ENCODE assay signal across 8 cellular contexts in genomic region chr3:185283374-185283935, GRCh38. TPM values are rescaled to one million over a fixed set of nuclear protein-coding genes. Genes with fewer than 3 reads are reported as not detected.
DNase-seq lines count a peak whose midpoint lies in the region; ATAC-seq, FAIRE-seq and TF ChIP-seq lines count a peak whose summit lies in the region.

No MANE protein-coding gene starts in this region.

- no peak overlapping the region for H3K18ac ChIP-seq in mesendoderm (ENCODE audit: low read length)

- H3K9me3 ChIP-seq in A673 (ENCODE audit: low read depth, low read length, poor library complexity, severe bottlenecking) (no peaks in the 10 kb centered on the region), K562 (replicated peaks; ENCODE audit: control insufficient read depth, insufficient read depth, low read depth, low read length) (no peaks in the 10 kb centered on the region)

- no peak for TF ChIP-seq POLR2A in K562 (conservative IDR thresholded peaks at IDR 0.05)
- no peak for TF ChIP-seq POLR2A in GM12891 (IDR thresholded peaks at IDR 0.05; ENCODE audit: low read depth, low read length)

- no peak overlapping the region for H4K5ac ChIP-seq in mesendoderm (ENCODE audit: low read length)

- H3K36me3 ChIP-seq in A673 (ENCODE audit: insufficient read depth, low read length, poor library complexity, severe bottlenecking) = no peaks in the 10 kb centered on the region
- no peaks in the 10 kb centered on the region for H3K36me3 ChIP-seq in K562 (ENCODE audit: control insufficient read depth, insufficient read depth, low read length)
- no peaks in the 10 kb centered on the region for H3K36me3 ChIP-seq in mesendoderm (ENCODE audit: control insufficient read depth, insufficient read depth, low read length)

- H3K9me1 ChIP-seq in K562 (ENCODE audit: control insufficient read depth, insufficient read depth, low read length) = no peaks in the 10 kb centered on the region

- intact Hi-C loops in A673 (cut with micrococcal nuclease; ENCODE audit: unreplicated experiment) (no loop called here), K562 (cut with micrococcal nuclease) (no loop called here)

- WGBS in K562 (ENCODE audit: insufficient coverage, low coverage, missing lambda C conversion rate) = 56% methylated on average over 7 of the region's 9 CpGs
- WGBS in mesendoderm (ENCODE audit: extremely low coverage, insufficient coverage, low lambda C conversion rate) = no CpG with 5 or more reads among the region's 9 CpGs

- ATAC-seq in HG03520 (IDR thresholded peaks at IDR 0.05; ENCODE audit: unreplicated experiment) = peak; percentile 7
- no peak for ATAC-seq in K562

- H3K23ac ChIP-seq in mesendoderm (ENCODE audit: low read length) = no peak overlapping the region

- H3K27ac ChIP-seq in A673 (ENCODE audit: low read depth, low read length, poor library complexity, severe bottlenecking) = peak overlapping the region; percentile 71
- no peak overlapping the region for H3K27ac ChIP-seq in K562 (ENCODE audit: extremely low read depth, low read depth, low read length)
- H3K27ac ChIP-seq in mesendoderm (ENCODE audit: low read depth, low read length) = no peak overlapping the region

- no peak for TF ChIP-seq RAD21 in K562 (CRISPR knock-in tag; conservative IDR thresholded peaks at IDR 0.05 in 1 of 2, IDR thresholded peaks at IDR 0.05 in 1 of 2)

- CTCF ChIA-PET in A673 (lab: Charles Lee) = no interaction called here
- CTCF ChIA-PET in K562 (lab: Yijun Ruan, JAX; ENCODE audit: low intra/inter-chr PET ratio) = no interaction called here

- DNase-seq in A673 (ENCODE audit: low spot score) (no peak), K562 (ENCODE audit: extremely low read depth in 1 of 4, low spot score in 3 of 4) (no peak), mesendoderm (no peak), NCI-H510A (lab: John Stamatoyannopoulos, UW) (no peak), NOMO-1 treated with dmso at 0.1 percent for 144 hours (lab: John Stamatoyannopoulos, UW; ENCODE audit: unreplicated experiment) (no peak), Ammon's horn (ENCODE audit: low spot score) (no peak), GM12891 (ENCODE audit: insufficient read length, low spot score) (no peak)

- TF ChIP-seq CTCF in A673 (conservative IDR thresholded peaks at IDR 0.05; ENCODE audit: low read depth, low read length) = no peak
- no peak for TF ChIP-seq CTCF in K562 (IDR thresholded peaks at IDR 0.05 in 2 of 3, conservative IDR thresholded peaks at IDR 0.05 in 1 of 3; ENCODE audit: insufficient read depth in 2 of 3, low read depth in 1 of 3, low read length in 3 of 3)

- no peak overlapping the region for H2BK15ac ChIP-seq in mesendoderm (replicated peaks; ENCODE audit: low read depth)

- peaks cover 2% of the 10 kb centered on the region for H3K79me1 ChIP-seq in mesendoderm (ENCODE audit: low read length)

- H2BK120ac ChIP-seq in mesendoderm (ENCODE audit: low read depth, low read length) = no peak overlapping the region

- H3K4me1 ChIP-seq in A673 (ENCODE audit: insufficient read depth, low read length, poor library complexity, severe bottlenecking) = no peaks in the 10 kb centered on the region
- H3K4me1 ChIP-seq in K562 (replicated peaks in 1 of 2; ENCODE audit: control insufficient read depth in 2 of 2, insufficient read depth in 2 of 2, low read length in 2 of 2) = peaks cover 3 to 4% of the 10 kb centered on the region in 2 experiments; a peak in 3 of 5 replicates
- peaks cover 7% of the 10 kb centered on the region for H3K4me1 ChIP-seq in mesendoderm (ENCODE audit: control insufficient read depth, low read depth, low read length)

- no peak for TF ChIP-seq EP300 in K562 (IDR thresholded peaks at IDR 0.05; ENCODE audit: low read length)

- H3K4me3 ChIP-seq in A673 (ENCODE audit: low read depth, low read length, poor library complexity, severe bottlenecking) (peak overlapping the region; percentile 77), K562 (no peak overlapping the region), mesendoderm (ENCODE audit: low read length) (peak overlapping the region; percentile 81)

- H2AFZ ChIP-seq in K562 (ENCODE audit: low read depth, low read length) = no peak overlapping the region

- H3K4me2 ChIP-seq in K562 (ENCODE audit: insufficient read depth, low read length) (no peak overlapping the region), mesendoderm (ENCODE audit: low read length) (peak overlapping the region; percentile 69)

- peak overlapping the region; percentile 77 for H3K56ac ChIP-seq in mesendoderm (ENCODE audit: low read length)

- H4K8ac ChIP-seq in mesendoderm (ENCODE audit: low read depth, low read length) = no peak overlapping the region

- H2BK5ac ChIP-seq in mesendoderm (ENCODE audit: low read length) = no peak overlapping the region

- no peaks in the 10 kb centered on the region for H4K20me1 ChIP-seq in K562 (replicated peaks; ENCODE audit: control insufficient read depth, insufficient read depth, low read length)

- H2AK5ac ChIP-seq in mesendoderm (ENCODE audit: low read length) = no peak overlapping the region

- BruUV-seq in A673 (replicated peaks; lab: Mats Ljungman, UMichigan) = no TSS peak
- BruUV-seq in K562 (replicated peaks; lab: Mats Ljungman, UMichigan) = no TSS peak

- H3K79me2 ChIP-seq in K562 (ENCODE audit: control insufficient read depth, insufficient read depth, low read length) (no peaks in the 10 kb centered on the region), mesendoderm (ENCODE audit: control insufficient read depth, insufficient read depth, low read length) (peaks cover 4% of the 10 kb centered on the region)

- H3K9ac ChIP-seq in K562 (ENCODE audit: insufficient read depth in 1 of 2, low read depth in 2 of 2, low read length in 2 of 2) (no peak overlapping the region), mesendoderm (ENCODE audit: low read length) (peak overlapping the region; percentile 77)

- no peaks in the 10 kb centered on the region for H3K27me3 ChIP-seq in A673 (replicated peaks; ENCODE audit: insufficient read depth, low read depth, low read length, poor library complexity)
- H3K27me3 ChIP-seq in K562 (ENCODE audit: control insufficient read depth in 2 of 2, insufficient read depth in 2 of 2, low read length in 2 of 2) = no peaks in the 10 kb centered on the region
- H3K27me3 ChIP-seq in mesendoderm (ENCODE audit: insufficient read depth, low read length, poor library complexity) = no peaks in the 10 kb centered on the region

- POLR2A ChIA-PET in A673 (lab: Charles Lee; ENCODE audit: low non-redundant PET) = no interaction called here
- POLR2A ChIA-PET in K562 (lab: Yijun Ruan, JAX) = no interaction called here

- in situ Hi-C loops in K562 (cut with MboI) = no loop called here

- FAIRE-seq in K562 (lab: Jason Lieb, UNC) (no peak), GM12891 (lab: Jason Lieb, UNC) (no peak)

- H3K4ac ChIP-seq in mesendoderm (ENCODE audit: low read depth, low read length) = no peak overlapping the region

TF ChIP-seq in K562, 482 proteins besides CTCF, POLR2A, EP300 and RAD21:
- TF ChIP-seq ZNF24 (IDR thresholded peaks at IDR 0.05) = peak; percentile 89
- no peak for TF ChIP-seq XRCC4 (IDR thresholded peaks at IDR 0.05; ENCODE audit: extremely low read depth, insufficient read depth, insufficient read length)
TF ChIP-seq in K562: peak in this region for 1.

TF ChIP-seq in GM12891, 5 proteins besides CTCF, POLR2A, EP300 and RAD21:
- TF ChIP-seq PAX5 (IDR thresholded peaks at IDR 0.05; ENCODE audit: insufficient read depth, low read length, severe bottlenecking) (no peak), SPI1 (IDR thresholded peaks at IDR 0.05; ENCODE audit: low read depth, low read length) (no peak)

RNA-seq across cellular contexts. Expression of gene EHHADH, which starts 29.6 kb away (rescaled TPM):
- total RNA-seq in A673 (2021) (3.9 TPM in 2 replicates), K562 (2014; rRNA removed) (3.8 and 5.4 TPM in 2 replicates), K562 (2014; rRNA removed; fragmentation: Illumina TruSeq; extraction: Trizol) (4.4 and 4.7 TPM in 2 replicates), K562 (2015; rRNA removed; fragmentation: Illumina TruSeq; extraction: Trizol) (2.9 and 3.6 TPM in 2 replicates), K562 (2021) (5.5 and 6.1 TPM in 2 replicates)
- total RNA-seq in K562 (2011; cell fraction: chromatin; rRNA removed; ENCODE audit: low replicate concordance) = 6.6 and 16.1 TPM in 2 replicates
- 3.9 and 4.3 TPM in 2 replicates for total RNA-seq in K562 (2011; cell fraction: nucleolus; rRNA removed)
- total RNA-seq in K562 (2011; cell fraction: nucleoplasm; rRNA removed) = 5.9 and 9.0 TPM in 2 replicates
- polyA plus RNA-seq in K562 (2011; rRNA removed) (5.9 and 6.4 TPM in 2 replicates), K562 (2014; fragmentation: Illumina TruSeq; extraction: Trizol) (4.3 and 4.8 TPM in 2 replicates), K562 (2014; fragmentation: Nextera tagmentation; extraction: Ambion mirVana) (1 to 10 TPM; 4.1 to 5.5 TPM), K562 (2014; rRNA removed) (4.9 and 6.1 TPM in 2 replicates)
- 1.8 and 4.2 TPM in 2 replicates for polyA plus RNA-seq in K562 (2011; cell fraction: cytosol; rRNA removed)
- polyA plus RNA-seq in K562 (2011; cell fraction: nucleus; rRNA removed) = 3.4 and 3.6 TPM in 2 replicates
- polyA plus RNA-seq in K562 (2012) = 4.7 and 5.2 TPM in 2 replicates
- polyA minus RNA-seq in K562 (2011; rRNA and poly(A)+ RNA removed) = 9.9 and 18.0 TPM in 2 replicates
- polyA minus RNA-seq in K562 (2011; cell fraction: cytosol; rRNA and poly(A)+ RNA removed) = 5.8 and 7.4 TPM in 2 replicates
- polyA minus RNA-seq in K562 (2011; cell fraction: nucleus; rRNA and poly(A)+ RNA removed) = 8.2 and 12.9 TPM in 2 replicates
- 0.69 TPM for polyA plus RNA-seq in mesendoderm (2013, experiment 1 of 2)
- 0.63 TPM for polyA plus RNA-seq in mesendoderm (2013, experiment 2 of 2)
- 2.6 TPM for polyA plus RNA-seq in GM12891 (2012; ENCODE audit: low read depth, missing spikeins)
